ENCODE assay signal across 8 cellular contexts in the genomic region with DNA sequence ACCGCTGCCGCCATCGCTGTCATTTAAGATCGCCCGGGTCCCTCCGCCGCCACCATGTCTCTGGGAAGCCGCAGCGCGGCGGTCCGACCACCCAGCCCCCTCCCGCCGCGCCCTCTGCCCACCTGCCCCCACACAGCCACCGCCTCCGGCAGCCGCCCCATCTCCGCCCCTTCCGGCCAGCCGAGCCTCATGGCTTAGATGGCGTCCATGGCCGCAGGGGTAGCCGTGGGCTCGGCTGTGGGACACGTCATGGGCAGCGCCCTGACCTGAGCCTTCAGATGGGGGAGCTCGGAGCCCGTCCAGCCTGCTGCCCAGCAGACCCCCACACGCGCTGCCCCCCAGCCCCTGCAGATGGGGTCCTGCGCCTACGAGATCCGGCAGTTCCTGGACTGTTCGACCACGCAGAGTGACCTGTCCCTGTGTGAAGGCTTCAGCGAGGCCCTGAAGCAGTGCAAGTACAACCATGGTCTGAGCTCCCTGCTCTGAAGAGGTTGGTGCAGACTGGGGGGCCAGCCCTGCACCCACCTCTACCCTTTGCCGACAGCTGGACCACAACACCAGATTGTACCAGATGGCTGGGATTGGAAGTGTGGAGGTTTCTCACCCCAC.
DNase-seq lines count a peak whose midpoint lies in the region; ATAC-seq and TF ChIP-seq lines count a peak whose summit lies in the region.

No MANE protein-coding gene starts in this region.

- intact Hi-C loops in body of pancreas (cut with DNase I) (no loop called here), PC-9 (cut with micrococcal nuclease; ENCODE audit: unreplicated experiment) (no loop called here)

- WGBS in body of pancreas, 2 donors: 7 to 11% methylated on average over 15 to 32 of the region's 38 CpGs

- TF ChIP-seq CTCF in AG04450 (IDR thresholded peaks at IDR 0.05; ENCODE audit: low read depth, low read length) (no peak), GM12875 (IDR thresholded peaks at IDR 0.05; ENCODE audit: borderline replicate concordance, insufficient read depth, low read depth, low read length) (no peak), body of pancreas (IDR thresholded peaks at IDR 0.05) (no peak), PC-9 (conservative IDR thresholded peaks at IDR 0.05) (no peak)

- DNase-seq in AG04450 (ENCODE audit: low read depth, low spot score): no peak
- peak; percentile 18 for DNase-seq in M059J (ENCODE audit: low read depth)
- DNase-seq in body of pancreas: peak; percentile 40 to 74 (median 55)
- no peak for DNase-seq in activated gamma-delta T cell (lab: John Stamatoyannopoulos, UW)
- no peak for DNase-seq in PC-9
- no peak for DNase-seq in DMS153 (lab: John Stamatoyannopoulos, UW)

- no TSS peak for BruUV-seq in PC-9 (replicated peaks; lab: Mats Ljungman, UMichigan)

- no peaks in the 10 kb centered on the region for H3K36me3 ChIP-seq in body of pancreas (replicated peaks in 1 of 2; ENCODE audit: insufficient read depth in 1 of 2, low read depth in 2 of 2)
- H3K36me3 ChIP-seq in mucosa of rectum (ENCODE audit: control insufficient read depth in 2 of 2, insufficient read depth in 2 of 2, low read length in 2 of 2): no peaks in the 10 kb centered on the region
- H3K36me3 ChIP-seq in PC-9 (ENCODE audit: low read depth): no peaks in the 10 kb centered on the region

- H3K4me1 ChIP-seq in body of pancreas (no peaks in the 10 kb centered on the region), mucosa of rectum (ENCODE audit: control insufficient read depth in 2 of 2, insufficient read depth in 2 of 2, low read length in 2 of 2) (peaks cover 0 to 3% of the 10 kb centered on the region in 2 donors), PC-9 (replicated peaks; ENCODE audit: insufficient read depth) (no peaks in the 10 kb centered on the region)

- no peaks in the 10 kb centered on the region for H3F3A ChIP-seq in PC-9 (ENCODE audit: insufficient read depth, low read depth)

- ATAC-seq in body of pancreas: peak; percentile 92

- TF ChIP-seq POLR2A in body of pancreas (IDR thresholded peaks at IDR 0.05): peak; percentile 10 to 70 (median 52)

- H3K9me3 ChIP-seq in AG04450 (ENCODE audit: control insufficient read depth, insufficient read depth, low read length) (no peaks in the 10 kb centered on the region; the same call in 1 of the 2 replicates), body of pancreas (no peaks in the 10 kb centered on the region), mucosa of rectum (ENCODE audit: control insufficient read depth in 2 of 2, low read length in 2 of 2) (no peaks in the 10 kb centered on the region), PC-9 (ENCODE audit: insufficient read depth, low read depth) (no peaks in the 10 kb centered on the region)

- POLR2A ChIA-PET in AG04450 (lab: Yijun Ruan, JAX): no interaction called here
- POLR2A ChIA-PET in PC-9 (lab: Charles Lee; ENCODE audit: unreplicated experiment): no interaction called here

- H2AFZ ChIP-seq in PC-9: no peak overlapping the region

- H3K4me3 ChIP-seq in AG04450 (ENCODE audit: low read depth, low read length) (peak overlapping the region; percentile 55), GM12875 (ENCODE audit: low read depth, low read length) (peak overlapping the region; percentile 64), body of pancreas (peak overlapping the region; percentile 38 to 41), mucosa of rectum (ENCODE audit: low read length in 2 of 2) (peak overlapping the region; percentile 23 to 44), PC-9 (no peak overlapping the region)

- peak overlapping the region in 1 of 2 donors; percentile 26 for H3K9ac ChIP-seq in mucosa of rectum (ENCODE audit: low read depth in 1 of 2, low read length in 2 of 2)

- H4K20me1 ChIP-seq in PC-9 (ENCODE audit: insufficient read depth): no peaks in the 10 kb centered on the region

- H3K27me3 ChIP-seq in AG04450 (ENCODE audit: control insufficient read depth, insufficient read depth, low read length) (no peaks in the 10 kb centered on the region), body of pancreas (no peaks in the 10 kb centered on the region), mucosa of rectum (ENCODE audit: control insufficient read depth in 2 of 2, insufficient read depth in 2 of 2, low read length in 2 of 2) (no peaks in the 10 kb centered on the region), PC-9 (ENCODE audit: insufficient read depth, low read depth) (peaks cover 60% of the 10 kb centered on the region)

- H3K9me2 ChIP-seq in PC-9 (ENCODE audit: insufficient read depth): 0 out of 2 replicates have a peak, but pooled peaks cover 3% of the 10 kb centered on the region

- CTCF ChIA-PET in AG04450 (lab: Charles Lee): interaction anchor here (0.9 to 4.3 kb wide), 4 partner anchors 9 to 95 kb away, joined by 3 to 29 read pairs (median 4); no protein-coding TSS in a partner anchor
- CTCF ChIA-PET in PC-9 (lab: Charles Lee): no interaction called here

- H3K79me2 ChIP-seq in PC-9 (ENCODE audit: low read depth): no peaks in the 10 kb centered on the region

- H3K27ac ChIP-seq in AG04450 (ENCODE audit: low read depth, low read length) (no peak overlapping the region), body of pancreas (peak overlapping the region in 3 of 4 donors; percentile 44 to 73 (median 54)), mucosa of rectum (ENCODE audit: low read depth in 2 of 2, low read length in 2 of 2) (peak overlapping the region in 1 of 2 donors; percentile 58), PC-9 (no peak overlapping the region)

- H3K4me2 ChIP-seq in PC-9: no peak overlapping the region

Comparison
In these comparisons a context has a peak if more than half of its experiments do, and no peak if none do; other contexts are left out.
1. DNase-seq: peak in M059J (single experiment) and body of pancreas (4 of 4); none in AG04450 (single experiment), activated gamma-delta T cell (single experiment), PC-9 (0 of 2) and DMS153 (single experiment).
2. H3K27ac ChIP-seq: peak in body of pancreas (3 of 4); none in AG04450 (single experiment) and PC-9 (single experiment).